22 cellular contexts compared by ENCODE assay signal in genomic region chr2:54139210-54139609, GRCh38. TPM values are rescaled to one million over a fixed set of nuclear protein-coding genes. Genes with fewer than 3 reads are reported as not detected.
DNase-seq lines count a peak whose midpoint lies in the region; ATAC-seq, FAIRE-seq and TF ChIP-seq lines count a peak whose summit lies in the region.
"Had no signal": no experiment of that assay in that cellular context is flagged by ENCODE, and none has a peak within 500 bp of the region (broad histone marks: within the 10 kb centered on the region; RNA-seq: fewer than 3 reads in every experiment).

No MANE protein-coding gene starts in this region.

- no peak for ATAC-seq in HepG2
- ATAC-seq in right lobe of liver, result no peak
- ATAC-seq in PC-3, result peak; percentile 51
- ATAC-seq in natural killer cell, result no peak
- ATAC-seq: A549; CD8-positive, alpha-beta T cell had no signal

- no peaks in the 10 kb centered on the region; a peak in 2 of 5 replicates for H3K36me3 ChIP-seq in HepG2 (replicated peaks in 1 of 2; ENCODE audit: control insufficient read depth in 1 of 2, insufficient read depth in 2 of 2, low read length in 2 of 2)
- H3K36me3 ChIP-seq in right lobe of liver, result no peaks in the 10 kb centered on the region
- no peaks in the 10 kb centered on the region for H3K36me3 ChIP-seq in PC-3 (ENCODE audit: low read depth, low read length)
- H3K36me3 ChIP-seq: HAP-1 had no signal

- 81% methylated on average over 4 of the region's 4 CpGs for WGBS in HepG2 (ENCODE audit: low lambda C conversion rate)
- WGBS in right lobe of liver (ENCODE audit: insufficient coverage, low coverage, low lambda C conversion rate, missing lambda C conversion rate), result 71% methylated on average over 4 of the region's 4 CpGs

- TF ChIP-seq EP300 in HepG2 (IDR thresholded peaks at IDR 0.05; ENCODE audit: low read depth in 2 of 2, low read length in 2 of 2) (no peak), HepG2 (CRISPR knock-in tag; IDR thresholded peaks at IDR 0.05; ENCODE audit: borderline replicate concordance) (no peak)

- H3K9me3 Mint-ChIP-seq in natural killer cell, result no peaks in the 10 kb centered on the region
- H3K9me3 Mint-ChIP-seq: CD8-positive, alpha-beta T cell; HFFc6 had no signal

- H3K9me3 ChIP-seq in HepG2 (ENCODE audit: low read length) (no peaks in the 10 kb centered on the region), right lobe of liver (no peaks in the 10 kb centered on the region), PC-3 (ENCODE audit: low read length) (no peaks in the 10 kb centered on the region)
- H3K9me3 ChIP-seq: A549, HAP-1 had no signal

- no peaks in the 10 kb centered on the region for H3F3A ChIP-seq in PC-3 (ENCODE audit: low read length, unreplicated experiment)

- H2AFZ ChIP-seq in HepG2 (ENCODE audit: low read length) (no peak overlapping the region), PC-3 (ENCODE audit: low read length) (no peak overlapping the region)

- H3K4me3 Mint-ChIP-seq in natural killer cell, result no peak overlapping the region
- H3K4me3 Mint-ChIP-seq: CD4-positive, CD25-positive, alpha-beta regulatory T cell; CD8-positive, alpha-beta T cell; HFFc6 had no signal

- H3K27ac Mint-ChIP-seq in natural killer cell, result no peak overlapping the region
- H3K27ac Mint-ChIP-seq: CD8-positive, alpha-beta T cell; HFFc6 had no signal

- peaks cover 32% of the 10 kb centered on the region for H3K4me1 ChIP-seq in HepG2 (ENCODE audit: insufficient read depth, low read length)
- H3K4me1 ChIP-seq in right lobe of liver, result peaks cover 0 to 3% (median 0%) of the 10 kb centered on the region in 4 donors
- H3K4me1 ChIP-seq in PC-3 (ENCODE audit: insufficient read depth, low read length), result no peaks in the 10 kb centered on the region; the same call in 1 of the 2 replicates
- H3K4me1 ChIP-seq: A549, HAP-1 had no signal

- no peak for TF ChIP-seq POLR2A in HepG2 (IDR thresholded peaks at IDR 0.05; ENCODE audit: insufficient read depth in 1 of 2, low read depth in 2 of 2, low read length in 2 of 2)
- TF ChIP-seq POLR2A in right lobe of liver (IDR thresholded peaks at IDR 0.05), result no peak

- H3K4me3 ChIP-seq in HepG2 (replicated peaks in 1 of 3; ENCODE audit: insufficient read depth in 1 of 3, low read depth in 2 of 3, low read length in 3 of 3) (no peak overlapping the region), right lobe of liver (no peak overlapping the region), PC-3 (ENCODE audit: low read length) (no peak overlapping the region)
- H3K4me3 ChIP-seq: A549, HAP-1 had no signal

- H3K9me2 ChIP-seq in PC-3 (replicated peaks; ENCODE audit: low read length), result no peaks in the 10 kb centered on the region

- no peaks in the 10 kb centered on the region for H3K27me3 Mint-ChIP-seq in natural killer cell (ENCODE audit: low read depth in 2 of 2)
- H3K27me3 Mint-ChIP-seq: CD4-positive, CD25-positive, alpha-beta regulatory T cell had no signal

- TF ChIP-seq CTCF in HepG2 (CRISPR knock-in tag; IDR thresholded peaks at IDR 0.05), result no peak
- TF ChIP-seq CTCF in right lobe of liver (IDR thresholded peaks at IDR 0.05), result no peak
- TF ChIP-seq CTCF in PC-3 (conservative IDR thresholded peaks at IDR 0.05; ENCODE audit: low read depth, low read length), result no peak
- no peak for TF ChIP-seq CTCF in natural killer cell (IDR thresholded peaks at IDR 0.05)

- H3K79me2 ChIP-seq in HepG2 (ENCODE audit: insufficient read depth, low read length), result no peaks in the 10 kb centered on the region
- no peaks in the 10 kb centered on the region for H3K79me2 ChIP-seq in PC-3 (ENCODE audit: low read length)

- in situ Hi-C loops in HepG2 (cut with HindIII; ENCODE audit: extremely low pct_ligation_motif_present, low pct_unique_long_range_greater_than_20kb), result no loop called here

- DNase-seq in HepG2 (ENCODE audit: low spot score) (peak; percentile 24), right lobe of liver (no peak), HTR-8/SVneo (ENCODE audit: insufficient read length, low spot score) (no peak), PC-3 (no peak), fibroblast of peridontal ligament (ENCODE audit: extremely low read depth) (peak; percentile 18), COLO668 (lab: John Stamatoyannopoulos, UW; ENCODE audit: unreplicated experiment) (no peak), natural killer cell (no peak)
- no peak for DNase-seq in stimulated activated CD4-positive, alpha-beta T cell treated with anti-CD3 and anti-CD28 coated beads, Interleukin-1b, Interleukin-23, amount 100 ng/mL, for 48 hours
- DNase-seq: 8988T; ACHN; CD4-positive, CD25-positive, alpha-beta regulatory T cell; CD8-positive, alpha-beta T cell; DMS 273 treated with DMSO at 0.1 percent for 48 hours; DMS79 treated with DMSO at 0.1 percent for 48 hours; GOT3; HFFc6 had no signal

- peak overlapping the region; percentile 24 for H3K27ac ChIP-seq in HepG2 (ENCODE audit: extremely low read length, insufficient read depth, low read length)
- no peak overlapping the region for H3K27ac ChIP-seq in right lobe of liver
- H3K27ac ChIP-seq in PC-3 (ENCODE audit: low read length), result no peak overlapping the region
- H3K27ac ChIP-seq: A549, C4-2B had no signal

- FAIRE-seq in HepG2 (lab: Jason Lieb, UNC) (no peak), HTR-8/SVneo (lab: Jason Lieb, UNC) (peak; percentile 16)
- FAIRE-seq: D721Med, GM12892, H54 had no signal

- no peaks in the 10 kb centered on the region for H3K4me1 Mint-ChIP-seq in natural killer cell
- H3K4me1 Mint-ChIP-seq: CD4-positive, CD25-positive, alpha-beta regulatory T cell had no signal

- no peaks in the 10 kb centered on the region for H3K36me3 Mint-ChIP-seq in natural killer cell

- H3K27me3 ChIP-seq in HepG2 (ENCODE audit: control insufficient read depth in 1 of 2, insufficient read depth in 2 of 2, low read length in 2 of 2) (no peaks in the 10 kb centered on the region), right lobe of liver (no peaks in the 10 kb centered on the region), PC-3 (ENCODE audit: low read length) (no peaks in the 10 kb centered on the region)

- H3K9ac ChIP-seq in HepG2 (ENCODE audit: insufficient read depth, low read depth, low read length) (no peak overlapping the region), PC-3 (ENCODE audit: low read length) (no peak overlapping the region)

- POLR2A ChIA-PET in HepG2 (lab: Yijun Ruan, JAX) (no interaction called here), PC-3 (lab: Charles Lee; ENCODE audit: unreplicated experiment) (no interaction called here)

- BruUV-seq in HepG2 (replicated peaks; lab: Mats Ljungman, UMichigan) (no TSS peak), PC-3 (replicated peaks; lab: Mats Ljungman, UMichigan) (no TSS peak)

- intact Hi-C loops in HepG2 (cut with micrococcal nuclease; ENCODE audit: unreplicated experiment) (no loop called here), right lobe of liver (cut with DNase I) (no loop called here), PC-3 (cut with micrococcal nuclease) (no loop called here), natural killer cell (cut with micrococcal nuclease) (no loop called here)

- no peak for TF ChIP-seq RAD21 in HepG2 (CRISPR knock-in tag; IDR thresholded peaks at IDR 0.05)

- H3K4me2 ChIP-seq in HepG2 (ENCODE audit: low read depth, low read length) (no peak overlapping the region), PC-3 (ENCODE audit: low read length) (no peak overlapping the region)
- H3K4me2 ChIP-seq: A549 had no signal

- CTCF ChIA-PET in HepG2 (lab: Yijun Ruan, JAX; ENCODE audit: low intra/inter-chr PET ratio, low total read pairs), result no interaction called here
- CTCF ChIA-PET in PC-3 (lab: Charles Lee), result interaction anchor here (0.6 to 0.7 kb wide), 2 partner anchors 9 to 361 kb away, joined by 3 read pairs; no protein-coding TSS in a partner anchor

- no peaks in the 10 kb centered on the region for H4K20me1 ChIP-seq in HepG2 (ENCODE audit: insufficient read depth, low read length)
- H4K20me1 ChIP-seq in PC-3 (ENCODE audit: low read length), result no peaks in the 10 kb centered on the region

TF ChIP-seq in HepG2, 621 proteins besides CTCF, POLR2A, EP300 and RAD21 (continues in another document):
- no peak for TF ChIP-seq KLF12 (CRISPR knock-in tag; IDR thresholded peaks at IDR 0.05; ENCODE audit: borderline replicate concordance)

RNA-seq across cellular contexts. Expression of gene ACYP2, which starts 23.8 kb away (rescaled TPM):
- total RNA-seq in HepG2 (2016; rRNA removed; fragmentation: Illumina TruSeq; extraction: Trizol) (12.3 and 16.2 TPM in 2 replicates), right lobe of liver (10 to 100 TPM in 5 of 6 experiments, 1 to 10 TPM in 1; 9.6 to 22.9 (median 18.5) TPM), PC-3 (2014; rRNA removed) (2.9 and 8.3 TPM in 2 replicates), natural killer cell (10 to 100 TPM; 14.3 to 18.1 (median 16.7) TPM)
- 16.7 and 22.4 TPM in 2 replicates for total RNA-seq in HepG2 (2016; cell fraction: cytosol; rRNA removed; fragmentation: Illumina TruSeq; extraction: Trizol; ENCODE audit: low read depth)
- total RNA-seq in HepG2 (2016; cell fraction: insoluble cytoplasmic fraction; rRNA removed; fragmentation: Illumina TruSeq; extraction: Trizol), result 12.7 and 14.1 TPM in 2 replicates
- 19.5 and 23.4 TPM in 2 replicates for total RNA-seq in HepG2 (2016; cell fraction: membrane; rRNA removed; fragmentation: Illumina TruSeq; extraction: Trizol)
- total RNA-seq in HepG2 (2016; cell fraction: nucleus; rRNA removed; fragmentation: Illumina TruSeq; extraction: Trizol), result 10.0 TPM in 2 replicates
- polyA plus RNA-seq in HepG2 (2011; rRNA removed), result 10.9 and 12.7 TPM in 2 replicates
- 12.4 and 13.2 TPM in 2 replicates for polyA plus RNA-seq in HepG2 (2011; cell fraction: cytosol; rRNA removed)
- polyA plus RNA-seq in HepG2 (2011; cell fraction: nucleus; rRNA removed), result 6.9 and 8.0 TPM in 2 replicates
- polyA plus RNA-seq in HepG2 (2012), result 13.1 and 13.2 TPM in 2 replicates
- polyA plus RNA-seq in HepG2 (2016; cell fraction: cytosol; fragmentation: Illumina TruSeq; extraction: Trizol; ENCODE audit: low read depth), result 24.2 and 34.3 TPM in 2 replicates
- 20.0 and 20.4 TPM in 2 replicates for polyA plus RNA-seq in HepG2 (2016; cell fraction: insoluble cytoplasmic fraction; fragmentation: Illumina TruSeq; extraction: Trizol; ENCODE audit: low read depth)
- 23.2 and 26.0 TPM in 2 replicates for polyA plus RNA-seq in HepG2 (2016; cell fraction: membrane; fragmentation: Illumina TruSeq; extraction: Trizol; ENCODE audit: low read depth)
- 13.3 and 15.2 TPM in 2 replicates for polyA plus RNA-seq in HepG2 (2016; cell fraction: nucleus; fragmentation: Illumina TruSeq; extraction: Trizol; ENCODE audit: insufficient read depth, low read depth)
- polyA minus RNA-seq in HepG2 (2011; rRNA and poly(A)+ RNA removed; ENCODE audit: low replicate concordance), result 1.3 and 12.1 TPM in 2 replicates
- polyA minus RNA-seq in HepG2 (2011; cell fraction: cytosol; rRNA and poly(A)+ RNA removed), result 5.1 and 7.8 TPM in 2 replicates
- 17.8 and 22.0 TPM in 2 replicates for polyA minus RNA-seq in HepG2 (2011; cell fraction: nucleus; rRNA and poly(A)+ RNA removed)

Comparison
In these comparisons a context has a peak if more than half of its experiments do, and no peak if none do; other contexts are left out.
1. DNase-seq: peak in HepG2 (single experiment) and fibroblast of peridontal ligament (single experiment); none in right lobe of liver (0 of 3), HTR-8/SVneo (single experiment), PC-3 (single experiment), stimulated activated CD4-positive, alpha-beta T cell treated with anti-CD3 and anti-CD28 coated beads, Interleukin-1b, Interleukin-23, amount 100 ng/mL, for 48 hours (single experiment), COLO668 (single experiment) and natural killer cell (single experiment).